In the genomic region with DNA sequence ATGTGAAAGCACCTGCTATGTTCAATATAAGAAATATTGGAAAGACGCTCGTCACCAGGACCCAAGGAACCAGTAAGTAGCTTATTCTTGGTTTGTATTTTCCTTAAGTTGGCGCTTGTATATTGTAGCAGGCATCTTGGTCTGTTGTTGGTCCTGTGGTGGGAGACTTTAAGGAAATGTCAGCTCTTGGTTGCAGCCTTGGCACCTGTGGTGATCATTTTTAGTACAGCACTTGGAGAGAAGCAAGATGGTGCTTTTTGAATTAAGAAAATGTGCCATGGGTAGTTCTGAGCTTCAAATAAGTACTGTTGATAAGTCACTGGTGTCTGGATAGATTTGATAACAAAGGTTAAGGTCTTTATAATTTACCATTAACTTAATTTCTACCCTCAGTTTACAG, we compare ENCODE assay signal across 8 cellular contexts. TPM values are rescaled to one million over a fixed set of nuclear protein-coding genes. Genes with fewer than 3 reads are reported as not detected.
A peak's percentile ranks its signal among the peaks of the same experiment; 100 is the strongest.
DNase-seq lines count a peak whose midpoint lies in the region; ATAC-seq and TF ChIP-seq lines count a peak whose summit lies in the region.

No MANE protein-coding gene starts in this region.

- H3K4me3 ChIP-seq in HCT116 (replicated peaks in 1 of 2; ENCODE audit: low read depth in 1 of 2, low read length in 2 of 2) (peak overlapping the region; percentile 69 to 95), skeletal muscle satellite cell (ENCODE audit: low read length) (peak overlapping the region; percentile 84)

- peaks cover 3 to 22% of the 10 kb centered on the region in 2 experiments; a peak in 3 of 4 replicates for H3K4me1 ChIP-seq in HCT116 (ENCODE audit: control insufficient read depth in 1 of 2, insufficient read depth in 2 of 2, low read length in 2 of 2)
- H3K4me1 ChIP-seq in skeletal muscle satellite cell (ENCODE audit: control insufficient read depth, insufficient read depth, low read length), result peaks cover 14% of the 10 kb centered on the region

- peaks cover 32% of the 10 kb centered on the region; the same call in 1 of the 2 replicates for H4K20me1 ChIP-seq in HCT116 (ENCODE audit: insufficient read depth)

- peak overlapping the region; percentile 100 for H3K9ac ChIP-seq in HCT116 (ENCODE audit: low read length)
- peak overlapping the region; percentile 98 for H3K9ac ChIP-seq in skeletal muscle satellite cell (ENCODE audit: low read depth, low read length)

- POLR2A ChIA-PET in HCT116 (lab: Charles Lee) (no interaction called here), WTC11 (lab: Charles Lee) (no interaction called here)

- H3K9me2 ChIP-seq in HCT116 (ENCODE audit: insufficient read depth), result no peaks in the 10 kb centered on the region

- intact Hi-C loops in HCT116 (cut with micrococcal nuclease), result no loop called here

- TF ChIP-seq POLR2A in HCT116 (IDR thresholded peaks at IDR 0.05; ENCODE audit: borderline replicate concordance, extremely low read depth, insufficient read depth, insufficient read length), result no peak

- peak overlapping the region; percentile 99 for H3K27ac Mint-ChIP-seq in WTC11
- peak overlapping the region; percentile 99 for H3K27ac Mint-ChIP-seq in glutamatergic neuron (ENCODE audit: unreplicated experiment)

- H3K9me3 ChIP-seq in HCT116 (ENCODE audit: control insufficient read depth in 1 of 2, insufficient read depth in 1 of 2, low read depth in 1 of 2, low read length in 2 of 2) (no peaks in the 10 kb centered on the region), skeletal muscle satellite cell (replicated peaks; ENCODE audit: low read length) (no peaks in the 10 kb centered on the region)

- RAD21 ChIA-PET in HCT116 (lab: Charles Lee; ENCODE audit: low non-redundant PET in 1 of 2, low total read pairs in 2 of 2, uncharacterized antibody in 2 of 2, unreplicated experiment in 2 of 2), result no interaction called here

- H3K27ac ChIP-seq in HCT116 (ENCODE audit: low read depth, low read length), result peak overlapping the region; percentile 92

- H3K36me3 Mint-ChIP-seq in WTC11 (peaks cover 55% of the 10 kb centered on the region), glutamatergic neuron (ENCODE audit: unreplicated experiment) (no peaks in the 10 kb centered on the region)

- H3K36me3 ChIP-seq in HCT116 (ENCODE audit: control insufficient read depth in 1 of 2, insufficient read depth in 2 of 2, low read length in 2 of 2), result peaks cover 26 to 54% of the 10 kb centered on the region in 2 experiments
- H3K36me3 ChIP-seq in skeletal muscle satellite cell (ENCODE audit: insufficient read depth, low read length), result peaks cover 57% of the 10 kb centered on the region

- peaks cover 46% of the 10 kb centered on the region for H3K79me2 ChIP-seq in HCT116 (ENCODE audit: insufficient read depth, low read length)

- H3K4me3 Mint-ChIP-seq in WTC11, result peak overlapping the region; percentile 99
- peak overlapping the region; percentile 95 for H3K4me3 Mint-ChIP-seq in glutamatergic neuron (ENCODE audit: unreplicated experiment)

- ATAC-seq in HCT116 (no peak), WTC11 (no peak), GM18909 (IDR thresholded peaks at IDR 0.05; ENCODE audit: poor library complexity, unreplicated experiment) (no peak)

- H3K27me3 ChIP-seq in HCT116 (ENCODE audit: insufficient read depth, low read length), result no peaks in the 10 kb centered on the region
- H3K27me3 ChIP-seq in skeletal muscle satellite cell (ENCODE audit: control insufficient read depth, insufficient read depth, low read length), result no peaks in the 10 kb centered on the region

- no peaks in the 10 kb centered on the region for H3K9me3 Mint-ChIP-seq in WTC11
- peaks cover 7% of the 10 kb centered on the region for H3K9me3 Mint-ChIP-seq in glutamatergic neuron (ENCODE audit: unreplicated experiment)

- H3K27me3 Mint-ChIP-seq in WTC11 (ENCODE audit: low read depth), result no peaks in the 10 kb centered on the region; the same call in 1 of the 2 replicates
- H3K27me3 Mint-ChIP-seq in glutamatergic neuron (ENCODE audit: unreplicated experiment), result peaks cover 7% of the 10 kb centered on the region

- H2AFZ ChIP-seq in HCT116 (ENCODE audit: low read depth, low read length, poor library complexity, severe bottlenecking), result no peak overlapping the region

- no peak for TF ChIP-seq RAD21 in HCT116 (IDR thresholded peaks at IDR 0.05; ENCODE audit: low read depth)

- no TSS peak for BruUV-seq in HCT116 (replicated peaks; lab: Mats Ljungman, UMichigan)

- TF ChIP-seq CTCF in HCT116 (IDR thresholded peaks at IDR 0.05 in 2 of 3, conservative IDR thresholded peaks at IDR 0.05 in 1 of 3; ENCODE audit: borderline replicate concordance in 1 of 3, insufficient read depth in 1 of 3, low read depth in 2 of 3, low read length in 2 of 3), result no peak
- TF ChIP-seq CTCF in WTC11 (IDR thresholded peaks at IDR 0.05), result no peak
- TF ChIP-seq CTCF in glutamatergic neuron (IDR thresholded peaks at IDR 0.05; ENCODE audit: partially characterized antibody, unreplicated experiment), result no peak

- CTCF ChIA-PET in HCT116 (lab: Charles Lee), result no interaction called here
- CTCF ChIA-PET in WTC11 (lab: Charles Lee), result no interaction called here

- H3K4me1 Mint-ChIP-seq in WTC11 (peaks cover 24% of the 10 kb centered on the region), glutamatergic neuron (ENCODE audit: low read depth, unreplicated experiment) (peaks cover 7% of the 10 kb centered on the region)

- H3K4me2 ChIP-seq in HCT116 (ENCODE audit: low read length) (peak overlapping the region; percentile 90), skeletal muscle satellite cell (ENCODE audit: low read length) (peak overlapping the region; percentile 82)

- no peak for DNase-seq in HCT116 (ENCODE audit: low read depth, low spot score)
- DNase-seq in WTC11 (ENCODE audit: low spot score), result no peak
- no peak for DNase-seq in glutamatergic neuron
- no peak for DNase-seq in DMS 273 (lab: John Stamatoyannopoulos, UW; ENCODE audit: unreplicated experiment)
- DNase-seq in amniotic stem cell (lab: John Stamatoyannopoulos, UW), result no peak
- no peak for DNase-seq in stimulated activated CD4-positive, alpha-beta T cell treated with anti-CD3 and anti-CD28 coated beads, Interleukin-2, amount 100 ng/mL, for 48 hours

TF ChIP-seq in HCT116, 20 proteins besides CTCF, POLR2A, EP300 and RAD21 (continues in another document):
- TF ChIP-seq CEBPB (IDR thresholded peaks at IDR 0.05; ENCODE audit: low read depth) (no peak), MAX (IDR thresholded peaks at IDR 0.05) (no peak), JUND (IDR thresholded peaks at IDR 0.05) (no peak), ZFX (IDR thresholded peaks at IDR 0.05) (no peak), CBX3 (IDR thresholded peaks at IDR 0.05; ENCODE audit: low read depth) (no peak), ELF1 (IDR thresholded peaks at IDR 0.05; ENCODE audit: borderline replicate concordance, low read depth) (no peak), EZH2phosphoT487 (IDR thresholded peaks at IDR 0.05; ENCODE audit: borderline replicate concordance) (no peak), POLR2AphosphoS5 (IDR thresholded peaks at IDR 0.05; ENCODE audit: low read depth, low read length) (no peak), YY1 (IDR thresholded peaks at IDR 0.05; ENCODE audit: extremely low read depth, insufficient replicate concordance, low read depth, low read length) (no peak)

TF ChIP-seq in WTC11, 78 proteins besides CTCF, POLR2A, EP300 and RAD21 (continues in another document):
- no peak for TF ChIP-seq AR (CRISPR knock-in tag; IDR thresholded peaks at IDR 0.05)
- TF ChIP-seq ZNF423 (CRISPR knock-in tag; IDR thresholded peaks at IDR 0.05), result no peak
- TF ChIP-seq, protein P1, sequence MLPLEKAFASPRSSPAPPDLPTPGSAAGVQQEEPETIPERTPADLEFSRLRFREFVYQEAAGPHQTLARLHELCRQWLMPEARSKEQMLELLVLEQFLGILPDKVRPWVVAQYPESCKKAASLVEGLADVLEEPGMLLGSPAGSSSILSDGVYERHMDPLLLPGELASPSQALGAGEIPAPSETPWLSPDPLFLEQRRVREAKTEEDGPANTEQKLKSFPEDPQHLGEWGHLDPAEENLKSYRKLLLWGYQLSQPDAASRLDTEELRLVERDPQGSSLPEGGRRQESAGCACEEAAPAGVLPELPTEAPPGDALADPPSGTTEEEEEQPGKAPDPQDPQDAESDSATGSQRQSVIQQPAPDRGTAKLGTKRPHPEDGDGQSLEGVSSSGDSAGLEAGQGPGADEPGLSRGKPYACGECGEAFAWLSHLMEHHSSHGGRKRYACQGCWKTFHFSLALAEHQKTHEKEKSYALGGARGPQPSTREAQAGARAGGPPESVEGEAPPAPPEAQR (CRISPR knock-in tag; IDR thresholded peaks at IDR 0.05), result no peak
- TF ChIP-seq EMX1 (CRISPR knock-in tag; IDR thresholded peaks at IDR 0.05), result no peak
- no peak for TF ChIP-seq ZNF396 (CRISPR knock-in tag; IDR thresholded peaks at IDR 0.05; ENCODE audit: borderline replicate concordance)

RNA-seq across cellular contexts. Expression of gene RPS3A, which starts 1.1 kb away (rescaled TPM):
- total RNA-seq in HCT116 (2021; ENCODE audit: unreplicated experiment) (2,446 TPM), WTC11 (2021) (2,111 to 2,489 TPM (median 2,363 TPM) in 3 replicates), glutamatergic neuron (ENCODE audit: unreplicated experiment) (1,044 TPM)
- polyA plus RNA-seq in HCT116 (2012), result 2,521 and 2,877 TPM in 2 replicates
- total RNA-seq in skeletal muscle satellite cell (2012; rRNA removed), result 2,408 and 3,238 TPM in 2 replicates
